ENCODE assay signal across 8 cellular contexts in genomic region chr20:25623736-25624499, GRCh38. TPM values are rescaled to one million over a fixed set of nuclear protein-coding genes. Genes with fewer than 3 reads are reported as not detected.
DNase-seq lines count a peak whose midpoint lies in the region; ATAC-seq and TF ChIP-seq lines count a peak whose summit lies in the region.

NANP (minus strand) TSS chr20:25624014; CDS start chr20:25623948, 66 bp downstream.

- H3K4me1 ChIP-seq in mammary epithelial cell (ENCODE audit: insufficient read depth, low read length) (peaks cover 18% of the 10 kb centered on the region), smooth muscle cell (ENCODE audit: low read depth) (peaks cover 11% of the 10 kb centered on the region)

- H2AFZ ChIP-seq in mammary epithelial cell (ENCODE audit: low read depth, low read length), result peak within 1 kb of the TSS; percentile 94
- peak within 1 kb of the TSS; percentile 97 for H2AFZ ChIP-seq in smooth muscle cell (ENCODE audit: low read depth)

- H3K79me2 ChIP-seq in mammary epithelial cell (ENCODE audit: insufficient read depth, low read length) (peaks cover 53% of the 10 kb centered on the region), smooth muscle cell (ENCODE audit: low read depth) (peaks cover 42% of the 10 kb centered on the region)

- H3K4me3 ChIP-seq in WERI-Rb-1 (ENCODE audit: low read depth, low read length) (peak within 1 kb of the TSS; percentile 85), mammary epithelial cell (replicated peaks in 1 of 3; ENCODE audit: insufficient read depth in 1 of 3, low read depth in 2 of 3, low read length in 3 of 3) (peak within 1 kb of the TSS; percentile 53 to 94 (median 87)), smooth muscle cell (peak within 1 kb of the TSS; percentile 93)

- CTCF ChIA-PET in mammary epithelial cell (lab: Charles Lee; ENCODE audit: low non-redundant PET), result no interaction called here

- H3K4me2 ChIP-seq in mammary epithelial cell (ENCODE audit: insufficient read depth, low read depth, low read length) (peak within 1 kb of the TSS; percentile 96), smooth muscle cell (peak within 1 kb of the TSS; percentile 89)

- ATAC-seq in GM18907 (IDR thresholded peaks at IDR 0.05; ENCODE audit: unreplicated experiment) (peak; percentile 87), HG03139 (IDR thresholded peaks at IDR 0.05; ENCODE audit: unreplicated experiment) (peak; percentile 80)

- BruUV-seq in mammary epithelial cell (replicated peaks; lab: Mats Ljungman, UMichigan), result no TSS peak

- TF ChIP-seq CTCF in WERI-Rb-1 (IDR thresholded peaks at IDR 0.05; ENCODE audit: low read depth, low read length) (peak; percentile 24; the same call in 1 of the 2 replicates), mammary epithelial cell (conservative IDR thresholded peaks at IDR 0.05 in 1 of 2, IDR thresholded peaks at IDR 0.05 in 1 of 2; ENCODE audit: extremely low read depth in 1 of 2, insufficient read depth in 1 of 2, low read depth in 1 of 2, low read length in 2 of 2) (peak in 1 of 2 donors; percentile 25), smooth muscle cell (IDR thresholded peaks at IDR 0.05; ENCODE audit: borderline replicate concordance, insufficient read depth, poor library complexity, severe bottlenecking) (no peak)

- intact Hi-C loops in mammary epithelial cell (cut with micrococcal nuclease), result loop anchor here (1.0 to 5.0 kb wide), 5 partner anchors 39 to 632 kb away; partner anchors contain the start of genes APMAP, NINL and ZNF337

- H4K20me1 ChIP-seq in mammary epithelial cell (ENCODE audit: insufficient read depth, low read length) (no peaks in the 10 kb centered on the region), smooth muscle cell (ENCODE audit: low read depth) (peaks cover 33% of the 10 kb centered on the region)

- dilution Hi-C loops in mammary epithelial cell (cut with HindIII; ENCODE audit: low sequenced_read_pairs), result no loop called here

- H3K27me3 ChIP-seq in WERI-Rb-1 (ENCODE audit: insufficient read depth, low read depth, severe bottlenecking) (no peaks in the 10 kb centered on the region), mammary epithelial cell (ENCODE audit: insufficient read depth, low read length) (no peaks in the 10 kb centered on the region), smooth muscle cell (ENCODE audit: low read depth) (no peaks in the 10 kb centered on the region)

- in situ Hi-C loops in mammary epithelial cell (cut with MboI; ENCODE audit: low sequenced_read_pairs in 2 of 2), result loop anchor here in 1 of 2 donors (5.0 kb wide), 1 partner anchor 73 kb away; the partner anchor contains the start of gene ZNF337

- no peaks in the 10 kb centered on the region for H3K9me3 ChIP-seq in WERI-Rb-1 (ENCODE audit: severe bottlenecking)
- no peaks in the 10 kb centered on the region for H3K9me3 ChIP-seq in mammary epithelial cell (replicated peaks; ENCODE audit: insufficient read depth, low read length)
- H3K9me3 ChIP-seq in smooth muscle cell (replicated peaks; ENCODE audit: low read depth), result no peaks in the 10 kb centered on the region

- H3K36me3 ChIP-seq in WERI-Rb-1 (peaks cover 3% of the 10 kb centered on the region), mammary epithelial cell (ENCODE audit: insufficient read depth, low read length) (no peaks in the 10 kb centered on the region), smooth muscle cell (ENCODE audit: low read depth) (no peaks in the 10 kb centered on the region)

- no peaks in the 10 kb centered on the region for H3F3A ChIP-seq in smooth muscle cell (ENCODE audit: low read depth)

- DNase-seq in AG08395 (ENCODE audit: low spot score), result peak; percentile 98
- peak; percentile 96 for DNase-seq in NCI-H2196 treated with DMSO at 0.1 percent for 48 hours (lab: John Stamatoyannopoulos, UW; ENCODE audit: unreplicated experiment)
- peak; percentile 98 for DNase-seq in WERI-Rb-1
- peak; percentile 98 for DNase-seq in mammary epithelial cell
- peak; percentile 96 for DNase-seq in iPS-NIHi7 (ENCODE audit: extremely low spot score)
- DNase-seq in smooth muscle cell (lab: John Stamatoyannopoulos, UW; ENCODE audit: unreplicated experiment), result peak; percentile 90

- WGBS in mammary epithelial cell (ENCODE audit: low coverage, missing lambda C conversion rate), result 4% methylated on average over 27 of the region's 81 CpGs
- 2% methylated on average over 78 of the region's 81 CpGs for WGBS in smooth muscle cell (ENCODE audit: low lambda C conversion rate)

- H3K9ac ChIP-seq in mammary epithelial cell (ENCODE audit: insufficient read depth, low read length), result peak within 1 kb of the TSS; percentile 93
- H3K9ac ChIP-seq in smooth muscle cell (ENCODE audit: low read depth), result peak within 1 kb of the TSS; percentile 91

- H3K27ac ChIP-seq in WERI-Rb-1 (peak within 1 kb of the TSS; percentile 99), mammary epithelial cell (ENCODE audit: insufficient read depth, low read depth, low read length) (peak within 1 kb of the TSS; percentile 83), smooth muscle cell (ENCODE audit: low read depth) (peak within 1 kb of the TSS; percentile 94)

RNA-seq across cellular contexts. Expression of gene NANP, which starts in this region (rescaled TPM):
- total RNA-seq in mammary epithelial cell (1 to 10 TPM; 7.5 TPM), smooth muscle cell (4.6 and 6.5 TPM in 2 replicates)
- polyA plus RNA-seq in mammary epithelial cell (4.2 TPM), smooth muscle cell (3.4 and 3.6 TPM in 2 replicates)
- polyA minus RNA-seq in mammary epithelial cell, result 4.4 TPM

Comparison
In these comparisons a context has a peak if more than half of its experiments do, and no peak if none do; other contexts are left out.
1. Peak in every context shown above with its lines: DNase-seq, ATAC-seq, H3K4me3 ChIP-seq and H3K27ac ChIP-seq.